ENCODE assay signal across 14 cellular contexts in the genomic region with DNA sequence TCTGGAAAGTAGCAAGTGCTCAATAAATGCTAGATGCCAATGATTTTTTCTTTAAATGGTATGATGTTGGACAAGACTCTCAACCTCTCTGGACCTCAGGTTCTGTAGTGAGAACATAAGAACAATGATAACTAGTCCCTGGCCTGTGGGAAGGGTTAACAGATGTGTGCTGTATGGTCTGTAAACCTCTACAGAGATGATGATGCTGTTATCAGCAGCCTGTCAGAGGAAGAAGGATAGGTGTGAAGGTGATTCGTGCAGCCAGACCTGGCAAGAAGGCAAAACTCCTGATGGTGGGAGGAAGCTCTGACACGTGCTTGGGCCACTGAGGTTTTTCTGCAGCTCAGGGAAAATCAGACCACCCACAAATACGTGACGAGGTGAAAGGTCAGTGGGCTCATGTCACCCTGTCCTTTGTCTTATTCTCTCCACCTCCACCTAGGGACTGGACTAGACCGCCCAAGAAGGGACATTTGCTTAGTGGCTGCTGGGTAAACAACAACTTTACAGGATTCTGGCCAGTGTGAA. TPM values are rescaled to one million over a fixed set of nuclear protein-coding genes. Genes with fewer than 3 reads are reported as not detected.
DNase-seq lines count a peak whose midpoint lies in the region; ATAC-seq and TF ChIP-seq lines count a peak whose summit lies in the region.
"Had no signal": no experiment of that assay in that cellular context is flagged by ENCODE, and none has a peak within 500 bp of the region (broad histone marks: within the 10 kb centered on the region; RNA-seq: fewer than 3 reads in every experiment).

No MANE protein-coding gene starts in this region.

- no peaks in the 10 kb centered on the region for H3K9me3 Mint-ChIP-seq in activated naive CD4-positive, alpha-beta T cell treated with anti-CD3 and anti-CD28 coated beads, Interleukin-2, amount 50 U/mL, for 72 hours
- no peaks in the 10 kb centered on the region for H3K9me3 Mint-ChIP-seq in activated naive CD4-positive, alpha-beta T cell treated with anti-CD3 and anti-CD28 coated beads, Interleukin-2, amount 10 ng/mL, durations not matched to agents 7 days and 5 days
- H3K9me3 Mint-ChIP-seq in glutamatergic neuron (ENCODE audit: unreplicated experiment) = no peaks in the 10 kb centered on the region

- peaks cover under 1% of the 10 kb centered on the region for H3K27me3 Mint-ChIP-seq in activated naive CD4-positive, alpha-beta T cell treated with anti-CD3 and anti-CD28 coated beads, Interleukin-2, amount 10 ng/mL, durations not matched to agents 7 days and 5 days
- H3K27me3 Mint-ChIP-seq in T-helper 17 cell = no peaks in the 10 kb centered on the region
- no peaks in the 10 kb centered on the region for H3K27me3 Mint-ChIP-seq in glutamatergic neuron (ENCODE audit: unreplicated experiment)

- H3K27ac Mint-ChIP-seq in activated naive CD4-positive, alpha-beta T cell treated with anti-CD3 and anti-CD28 coated beads, Interleukin-2, amount 50 U/mL, for 72 hours = no peak overlapping the region
- no peak overlapping the region for H3K27ac Mint-ChIP-seq in activated naive CD4-positive, alpha-beta T cell treated with anti-CD3 and anti-CD28 coated beads, Interleukin-2, amount 10 ng/mL, durations not matched to agents 7 days and 5 days
- H3K27ac Mint-ChIP-seq in T-helper 17 cell (peak overlapping the region; percentile 59), glutamatergic neuron (ENCODE audit: unreplicated experiment) (peak overlapping the region; percentile 13)

- intact Hi-C loops in breast epithelium (cut with DNase I; ENCODE audit: low total_unique reads) = no loop called here

- peaks cover 6% of the 10 kb centered on the region for H3K4me1 Mint-ChIP-seq in activated naive CD4-positive, alpha-beta T cell treated with anti-CD3 and anti-CD28 coated beads, Interleukin-2, amount 10 ng/mL, durations not matched to agents 7 days and 5 days
- H3K4me1 Mint-ChIP-seq in T-helper 17 cell = peaks cover 8% of the 10 kb centered on the region
- peaks cover 12% of the 10 kb centered on the region for H3K4me1 Mint-ChIP-seq in glutamatergic neuron (ENCODE audit: low read depth, unreplicated experiment)

- H3K9me3 ChIP-seq in T-helper 17 cell (ENCODE audit: control insufficient read depth, low read length, poor library complexity, severe bottlenecking) = no peaks in the 10 kb centered on the region
- H3K9me3 ChIP-seq in breast epithelium = no peaks in the 10 kb centered on the region
- no peaks in the 10 kb centered on the region for H3K9me3 ChIP-seq in MG63
- H3K9me3 ChIP-seq: Caco-2, HAP-1 had no signal

- H3K36me3 ChIP-seq in breast epithelium = no peaks in the 10 kb centered on the region
- no peaks in the 10 kb centered on the region for H3K36me3 ChIP-seq in MG63
- H3K36me3 ChIP-seq: HAP-1 had no signal

- DNase-seq in activated naive CD4-positive, alpha-beta T cell treated with anti-CD3 and anti-CD28 coated beads, Interleukin-2, amount 50 U/mL, for 72 hours (ENCODE audit: low spot score in 2 of 2) = no peak
- DNase-seq in activated naive CD4-positive, alpha-beta T cell treated with anti-CD3 and anti-CD28 coated beads, Interleukin-2, amount 10 ng/mL, durations not matched to agents 7 days and 5 days = no peak
- DNase-seq in T-helper 17 cell = no peak
- no peak for DNase-seq in glutamatergic neuron
- DNase-seq in stimulated activated naive CD8-positive, alpha-beta T cell treated with anti-CD3 and anti-CD28 coated beads, Interleukin-15, Interleukin-2, amounts not matched to agents 100 U/mL and 50 U/mL, for 24 hours = peak; percentile 10
- DNase-seq in breast epithelium (ENCODE audit: low spot score in 2 of 2) = no peak
- DNase-seq in MG63 = no peak
- DNase-seq: Caco-2, EL, NCI-H1092, NCI-H146, NCI-H2081 treated with DMSO at 0.1 percent for 48 hours, NCI-H510A treated with DMSO at 0.1 percent for 48 hours had no signal

- H3K27me3 ChIP-seq in breast epithelium = no peaks in the 10 kb centered on the region
- no peaks in the 10 kb centered on the region for H3K27me3 ChIP-seq in MG63

- H3K27ac ChIP-seq in breast epithelium = no peak overlapping the region

- TF ChIP-seq CTCF in glutamatergic neuron (IDR thresholded peaks at IDR 0.05; ENCODE audit: partially characterized antibody, unreplicated experiment) (no peak), breast epithelium (IDR thresholded peaks at IDR 0.05) (no peak)

- TF ChIP-seq POLR2A in breast epithelium (IDR thresholded peaks at IDR 0.05) = no peak

- H3K36me3 Mint-ChIP-seq in activated naive CD4-positive, alpha-beta T cell treated with anti-CD3 and anti-CD28 coated beads, Interleukin-2, amount 50 U/mL, for 72 hours = no peaks in the 10 kb centered on the region
- H3K36me3 Mint-ChIP-seq in activated naive CD4-positive, alpha-beta T cell treated with anti-CD3 and anti-CD28 coated beads, Interleukin-2, amount 10 ng/mL, durations not matched to agents 7 days and 5 days = no peaks in the 10 kb centered on the region
- no peaks in the 10 kb centered on the region for H3K36me3 Mint-ChIP-seq in T-helper 17 cell (ENCODE audit: low read depth)
- H3K36me3 Mint-ChIP-seq in glutamatergic neuron (ENCODE audit: unreplicated experiment) = no peaks in the 10 kb centered on the region

- CTCF ChIA-PET in activated naive CD4-positive, alpha-beta T cell treated with anti-CD3 and anti-CD28 coated beads, Interleukin-2, amount 10 ng/mL, durations not matched to agents 7 days and 5 days (lab: Charles Lee) = interaction anchor here (1.0 kb wide), 1 partner anchor 18 kb away, joined by 3 read pairs; no protein-coding TSS in a partner anchor

- H3K4me3 ChIP-seq in breast epithelium (no peak overlapping the region), MG63 (no peak overlapping the region)
- H3K4me3 ChIP-seq: HAP-1 had no signal

- ATAC-seq in activated naive CD4-positive, alpha-beta T cell treated with anti-CD3 and anti-CD28 coated beads, Interleukin-2, amount 50 U/mL, for 72 hours = peak; percentile 46 to 54
- no peak for ATAC-seq in T-helper 17 cell
- ATAC-seq in stimulated activated naive CD8-positive, alpha-beta T cell treated with anti-CD3 and anti-CD28 coated beads, Interleukin-15, Interleukin-2, amounts not matched to agents 100 U/mL and 50 U/mL, for 24 hours = peak; percentile 48

- no peak overlapping the region for H3K4me3 Mint-ChIP-seq in activated naive CD4-positive, alpha-beta T cell treated with anti-CD3 and anti-CD28 coated beads, Interleukin-2, amount 10 ng/mL, durations not matched to agents 7 days and 5 days
- H3K4me3 Mint-ChIP-seq in T-helper 17 cell (no peak overlapping the region), glutamatergic neuron (ENCODE audit: unreplicated experiment) (no peak overlapping the region)

- no peaks in the 10 kb centered on the region for H3K4me1 ChIP-seq in breast epithelium

RNA-seq across cellular contexts. Expression of gene UBL3, which starts 36.7 kb away (rescaled TPM):
- total RNA-seq in activated naive CD4-positive, alpha-beta T cell treated with anti-CD3 and anti-CD28 coated beads, Interleukin-2, amount 50 U/mL, for 72 hours = 1 to 10 TPM; 7.3 to 8.7 TPM
- total RNA-seq in T-helper 17 cell = 10 to 100 TPM; 33.6 to 44.5 TPM
- total RNA-seq in glutamatergic neuron (ENCODE audit: unreplicated experiment) = 21.3 TPM
- 10 to 100 TPM; 32.4 to 60.7 (median 36.6) TPM for total RNA-seq in breast epithelium
- total RNA-seq in MG63 (2014; rRNA removed; shearing (Covaris generic); ENCODE audit: low replicate concordance) = 11.4 and 15.3 TPM in 2 replicates

Comparison
In these comparisons a context has a peak if more than half of its experiments do, and no peak if none do; other contexts are left out.
1. H3K27ac Mint-ChIP-seq: peak in T-helper 17 cell (single experiment) and glutamatergic neuron (single experiment); none in activated naive CD4-positive, alpha-beta T cell treated with anti-CD3 and anti-CD28 coated beads, Interleukin-2, amount 50 U/mL, for 72 hours (0 of 2) and activated naive CD4-positive, alpha-beta T cell treated with anti-CD3 and anti-CD28 coated beads, Interleukin-2, amount 10 ng/mL, durations not matched to agents 7 days and 5 days (single experiment).